Comparison of ENCODE assay signal across 8 cellular contexts in the genomic region with DNA sequence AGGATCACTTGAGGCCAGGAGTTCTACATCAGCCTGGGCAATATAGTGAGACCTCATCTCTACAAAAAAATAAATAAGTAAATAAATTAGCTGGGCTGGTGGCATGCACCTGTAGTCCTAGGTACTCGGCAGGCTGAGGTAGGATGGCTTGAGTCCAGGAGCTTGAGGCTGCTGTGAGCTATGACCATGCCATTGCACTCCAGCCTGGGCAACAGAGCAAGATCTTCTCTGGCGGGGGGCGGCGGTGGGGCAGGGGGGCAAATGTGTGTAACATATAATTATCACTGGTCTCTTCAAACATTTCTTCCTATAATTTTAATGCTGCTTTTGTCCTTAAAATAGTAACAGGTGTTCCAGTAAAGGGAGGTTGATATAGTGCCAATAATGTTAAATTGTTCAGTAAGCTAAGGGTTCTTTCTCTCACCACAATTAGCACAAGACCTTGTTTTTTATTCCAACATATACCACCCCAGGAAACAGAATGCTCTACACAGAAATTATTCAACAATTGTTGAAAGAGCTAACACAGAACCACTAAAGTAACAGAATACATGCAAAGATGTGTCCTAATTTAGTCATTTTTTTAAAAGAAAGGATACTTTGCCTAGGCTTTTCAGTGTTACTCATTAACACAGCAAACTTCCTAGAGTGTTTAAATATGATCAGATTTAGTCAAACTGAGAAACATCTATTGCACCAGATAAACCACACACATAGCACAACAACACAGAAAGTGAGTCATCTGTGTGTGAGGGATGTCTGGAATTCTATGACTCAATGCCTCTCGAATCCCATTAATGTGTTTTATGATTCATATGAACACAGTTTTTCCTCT. TPM values are rescaled to one million over a fixed set of nuclear protein-coding genes. Genes with fewer than 3 reads are reported as not detected.
DNase-seq lines count a peak whose midpoint lies in the region; ATAC-seq, FAIRE-seq and TF ChIP-seq lines count a peak whose summit lies in the region.

No MANE protein-coding gene starts in this region.

- H3K4me3 ChIP-seq in fibroblast of villous mesenchyme (ENCODE audit: low read depth, low read length) (no peak overlapping the region), HAP-1 (no peak overlapping the region)

- no peaks in the 10 kb centered on the region for H3K9me3 Mint-ChIP-seq in CD14-positive monocyte

- FAIRE-seq in GM19239 (lab: Jason Lieb, UNC): peak; percentile 92

- peak; percentile 74 for ATAC-seq in HG03342 (IDR thresholded peaks at IDR 0.05; ENCODE audit: unreplicated experiment)
- peak; percentile 92 for ATAC-seq in SK-N-SH treated with all-trans-retinoic acid at 6 μM for 48 hours
- peak; percentile 96 for ATAC-seq in stimulated activated naive CD8-positive, alpha-beta T cell treated with anti-CD3 and anti-CD28 coated beads, Interleukin-15, Interleukin-2, amounts not matched to agents 100 U/mL and 50 U/mL, for 24 hours

- H3K36me3 Mint-ChIP-seq in CD14-positive monocyte: peaks cover 2 to 3% of the 10 kb centered on the region in 2 donors

- no peaks in the 10 kb centered on the region for H3K9me3 ChIP-seq in HAP-1

- no peak for TF ChIP-seq CTCF in CD14-positive monocyte (IDR thresholded peaks at IDR 0.05)
- no peak for TF ChIP-seq CTCF in fibroblast of villous mesenchyme (IDR thresholded peaks at IDR 0.05; ENCODE audit: insufficient read depth, low read depth, low read length)

- intact Hi-C loops in CD14-positive monocyte (cut with micrococcal nuclease): no loop called here

- in situ Hi-C loops in HAP-1 (cut with MboI; ENCODE audit: low sequenced_read_pairs): no loop called here

- no peaks in the 10 kb centered on the region for H3K27me3 ChIP-seq in HAP-1 (ENCODE audit: low read depth)

- H3K4me1 ChIP-seq in HAP-1: no peaks in the 10 kb centered on the region

- peak overlapping the region; percentile 20 to 92 (median 73) for H3K27ac Mint-ChIP-seq in CD14-positive monocyte

- H3K27me3 Mint-ChIP-seq in CD14-positive monocyte (ENCODE audit: low read depth in 3 of 3): no peaks in the 10 kb centered on the region

- H3K36me3 ChIP-seq in HAP-1 (replicated peaks): no peaks in the 10 kb centered on the region

- no peak overlapping the region for H3K4me3 Mint-ChIP-seq in CD14-positive monocyte

- DNase-seq in CD14-positive monocyte (ENCODE audit: low spot score) (no peak), GM19239 (ENCODE audit: insufficient read length, low spot score) (no peak), fibroblast of villous mesenchyme (ENCODE audit: low read depth) (peak; percentile 97), inferior parietal cortex (ENCODE audit: extremely low spot score) (no peak), HAP-1 (ENCODE audit: low spot score in 2 of 2) (no peak)
- no peak for DNase-seq in stimulated activated naive CD8-positive, alpha-beta T cell treated with anti-CD3 and anti-CD28 coated beads, Interleukin-15, Interleukin-2, amounts not matched to agents 100 U/mL and 50 U/mL, for 24 hours

- peaks cover 18% of the 10 kb centered on the region for H3K4me1 Mint-ChIP-seq in CD14-positive monocyte

TF ChIP-seq in SK-N-SH treated with all-trans-retinoic acid at 6 μM for 48 hours, 23 proteins besides CTCF, POLR2A, EP300 and RAD21:
- 0 out of 2 replicates have a peak, but pooled peaks have one; percentile 13 for TF ChIP-seq ZC3H10 (CRISPR knock-in tag; IDR thresholded peaks at IDR 0.05)
- TF ChIP-seq, protein P1, sequence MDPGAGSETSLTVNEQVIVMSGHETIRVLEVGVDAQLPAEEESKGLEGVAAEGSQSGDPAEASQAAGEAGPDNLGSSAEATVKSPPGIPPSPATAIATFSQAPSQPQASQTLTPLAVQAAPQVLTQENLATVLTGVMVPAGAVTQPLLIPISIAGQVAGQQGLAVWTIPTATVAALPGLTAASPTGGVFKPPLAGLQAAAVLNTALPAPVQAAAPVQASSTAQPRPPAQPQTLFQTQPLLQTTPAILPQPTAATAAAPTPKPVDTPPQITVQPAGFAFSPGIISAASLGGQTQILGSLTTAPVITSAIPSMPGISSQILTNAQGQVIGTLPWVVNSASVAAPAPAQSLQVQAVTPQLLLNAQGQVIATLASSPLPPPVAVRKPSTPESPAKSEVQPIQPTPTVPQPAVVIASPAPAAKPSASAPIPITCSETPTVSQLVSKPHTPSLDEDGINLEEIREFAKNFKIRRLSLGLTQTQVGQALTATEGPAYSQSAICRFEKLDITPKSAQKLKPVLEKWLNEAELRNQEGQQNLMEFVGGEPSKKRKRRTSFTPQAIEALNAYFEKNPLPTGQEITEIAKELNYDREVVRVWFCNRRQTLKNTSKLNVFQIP (CRISPR knock-in tag; IDR thresholded peaks at IDR 0.05; ENCODE audit: borderline replicate concordance, low read depth): 0 out of 2 replicates have a peak, but pooled peaks have one; percentile 39
- TF ChIP-seq ISL1 (CRISPR knock-in tag; IDR thresholded peaks at IDR 0.05): peak; percentile 84
- TF ChIP-seq ESRRG (CRISPR knock-in tag; IDR thresholded peaks at IDR 0.05): no peak
- TF ChIP-seq, protein P2, sequence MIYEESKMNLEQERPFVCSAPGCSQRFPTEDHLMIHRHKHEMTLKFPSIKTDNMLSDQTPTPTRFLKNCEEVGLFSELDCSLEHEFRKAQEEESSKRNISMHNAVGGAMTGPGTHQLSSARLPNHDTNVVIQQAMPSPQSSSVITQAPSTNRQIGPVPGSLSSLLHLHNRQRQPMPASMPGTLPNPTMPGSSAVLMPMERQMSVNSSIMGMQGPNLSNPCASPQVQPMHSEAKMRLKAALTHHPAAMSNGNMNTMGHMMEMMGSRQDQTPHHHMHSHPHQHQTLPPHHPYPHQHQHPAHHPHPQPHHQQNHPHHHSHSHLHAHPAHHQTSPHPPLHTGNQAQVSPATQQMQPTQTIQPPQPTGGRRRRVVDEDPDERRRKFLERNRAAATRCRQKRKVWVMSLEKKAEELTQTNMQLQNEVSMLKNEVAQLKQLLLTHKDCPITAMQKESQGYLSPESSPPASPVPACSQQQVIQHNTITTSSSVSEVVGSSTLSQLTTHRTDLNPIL (CRISPR knock-in tag; IDR thresholded peaks at IDR 0.05; ENCODE audit: low read depth): 0 out of 2 replicates have a peak, but pooled peaks have one; percentile 68

RNA-seq across cellular contexts. Expression of a gene that starts 29.1 kb away (rescaled TPM):
- 10 to 100 TPM in 1 of 2 donors, 1 to 10 TPM in 1; 5.9 to 11.5 TPM for polyA plus RNA-seq in CD14-positive monocyte
- 248 and 372 TPM in 2 replicates for total RNA-seq in fibroblast of villous mesenchyme
